1 cellular context compared by ENCODE assay signal in the genomic region with DNA sequence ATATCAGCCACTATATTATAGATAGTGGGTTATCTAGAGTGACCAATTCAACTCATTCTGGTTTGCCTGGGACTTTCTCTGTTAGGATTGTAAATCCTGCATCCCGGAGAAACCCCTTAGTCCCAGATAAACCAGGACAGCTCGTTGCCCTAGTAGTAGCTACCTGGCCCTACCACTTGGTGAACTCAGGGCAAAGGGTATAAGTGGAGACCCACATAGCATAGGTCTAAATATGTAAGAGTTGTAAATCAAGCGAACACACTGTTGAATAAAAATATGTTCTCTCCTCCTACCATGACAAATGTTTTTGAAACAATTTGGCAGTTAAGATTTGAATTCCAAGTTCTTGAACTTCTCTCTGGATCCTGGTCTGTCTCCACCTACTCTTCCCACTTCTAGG.
TF ChIP-seq lines count a peak whose summit lies in the region.

No MANE protein-coding gene starts in this region.

TF ChIP-seq in IMR-90, 13 proteins besides CTCF, POLR2A, EP300 and RAD21:
- no peak for TF ChIP-seq ELK1 (IDR thresholded peaks at IDR 0.05; ENCODE audit: borderline replicate concordance, low read depth, low read length)
- no peak for TF ChIP-seq MAZ (IDR thresholded peaks at IDR 0.05; ENCODE audit: borderline replicate concordance, low read depth, low read length)
- no peak for TF ChIP-seq BHLHE40 (IDR thresholded peaks at IDR 0.05; ENCODE audit: low read depth, low read length)
- TF ChIP-seq RCOR1 (IDR thresholded peaks at IDR 0.05; ENCODE audit: insufficient replicate concordance, low read length) = no peak
TF ChIP-seq in IMR-90: peak in this region for 0.
